In the genomic region with DNA sequence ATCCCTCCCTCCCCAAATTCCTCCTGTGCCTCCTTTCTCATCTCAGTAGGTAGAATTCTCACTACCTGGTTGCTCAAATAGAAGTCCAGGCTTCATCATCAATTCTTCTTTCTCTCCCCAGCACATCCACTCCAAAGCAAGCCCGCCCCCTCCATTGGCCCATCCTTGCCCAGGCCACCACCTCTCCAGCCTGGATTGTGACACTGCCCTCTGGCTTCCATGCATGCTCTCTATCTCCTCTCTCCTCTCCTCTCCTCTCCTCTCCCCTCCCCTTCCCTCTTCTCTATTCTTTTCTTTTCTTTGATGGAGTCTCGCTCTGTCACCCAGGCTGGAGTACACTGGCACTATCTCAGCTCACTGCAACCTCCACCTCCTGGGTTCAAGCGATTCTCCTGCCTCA, we compare ENCODE assay signal across 21 cellular contexts.
"Had no signal": no experiment of that assay in that cellular context is flagged by ENCODE, and none has a peak within 500 bp of the region (broad histone marks: within the 10 kb centered on the region; RNA-seq: fewer than 3 reads in every experiment).

No MANE protein-coding gene starts in this region.

- H3K36me3 ChIP-seq: esophagus muscularis mucosa, right atrium auricular region, thoracic aorta, upper lobe of right lung had no signal

- H3K9me3 Mint-ChIP-seq: activated naive CD8-positive, alpha-beta T cell treated with anti-CD3 and anti-CD28 coated beads for 36 hours; activated T-helper 1 cell treated with anti-CD3 and anti-CD28 coated beads, Interleukin-12 subunit alpha, Interleukin-12 subunit beta, Interleukin-2, Interleukin-4 antibody, amounts not matched to agents 30 ng/mL and 10 ng/mL and 1 ng/mL, durations not matched to agents 14 hours and 24 hours and 36 hours; nephron; T-helper 2 cell treated with Interferon-gamma antibody and Interleukin-4, amounts not matched to agents 5 μg/mL and 100 μg/mL, for 36 hours had no signal

- H3K4me1 ChIP-seq: esophagus muscularis mucosa, right atrium auricular region, upper lobe of right lung had no signal

- H3K9me3 ChIP-seq: body of pancreas, esophagus muscularis mucosa, right atrium auricular region, thoracic aorta, upper lobe of right lung had no signal

- H3K27ac Mint-ChIP-seq: activated naive CD8-positive, alpha-beta T cell treated with anti-CD3 and anti-CD28 coated beads for 36 hours; activated T-helper 1 cell treated with anti-CD3 and anti-CD28 coated beads, Interleukin-12 subunit alpha, Interleukin-12 subunit beta, Interleukin-2, Interleukin-4 antibody, amounts not matched to agents 30 ng/mL and 10 ng/mL and 1 ng/mL, durations not matched to agents 14 hours and 24 hours and 36 hours; nephron; progenitor cell of endocrine pancreas; T-helper 2 cell treated with Interferon-gamma antibody and Interleukin-4, amounts not matched to agents 5 μg/mL and 100 μg/mL, for 36 hours had no signal

- H3K36me3 Mint-ChIP-seq: activated naive CD8-positive, alpha-beta T cell treated with anti-CD3 and anti-CD28 coated beads for 36 hours had no signal

- H3K27me3 Mint-ChIP-seq: progenitor cell of endocrine pancreas had no signal

- ATAC-seq: body of pancreas, left ventricle myocardium superior, upper lobe of right lung had no signal

- DNase-seq: activated CD4-positive, CD25-positive, alpha-beta regulatory T cell treated with anti-CD3 and anti-CD28 coated beads, Interleukin-2, amount 50 U/mL, for 72 hours; activated naive CD8-positive, alpha-beta T cell treated with anti-CD3 and anti-CD28 coated beads for 36 hours; amygdala; body of pancreas; caudate nucleus; hippocampal formation; kidney glomerular epithelial cell; left ventricle myocardium superior; occipital lobe; small intestine; stimulated activated CD4-positive, alpha-beta T cell treated with anti-CD3 and anti-CD28 coated beads, Interleukin-4, amount 100 ng/mL, for 4 hours; stimulated activated CD8-positive, alpha-beta memory T cell treated with anti-CD3 and anti-CD28 coated beads, Interleukin-4, amount 100 ng/mL, for 48 hours; upper lobe of right lung had no signal

- H3K4me3 Mint-ChIP-seq: activated naive CD8-positive, alpha-beta T cell treated with anti-CD3 and anti-CD28 coated beads for 36 hours; activated T-helper 1 cell treated with anti-CD3 and anti-CD28 coated beads, Interleukin-12 subunit alpha, Interleukin-12 subunit beta, Interleukin-2, Interleukin-4 antibody, amounts not matched to agents 30 ng/mL and 10 ng/mL and 1 ng/mL, durations not matched to agents 14 hours and 24 hours and 36 hours; nephron; T-helper 2 cell treated with Interferon-gamma antibody and Interleukin-4, amounts not matched to agents 5 μg/mL and 100 μg/mL, for 36 hours had no signal

- H3K4me1 Mint-ChIP-seq: activated naive CD8-positive, alpha-beta T cell treated with anti-CD3 and anti-CD28 coated beads for 36 hours had no signal

- H3K27ac ChIP-seq: body of pancreas, coronary artery, esophagus muscularis mucosa, right atrium auricular region, thoracic aorta, upper lobe of right lung had no signal

- H3K4me3 ChIP-seq: body of pancreas, coronary artery, esophagus muscularis mucosa, right atrium auricular region, thoracic aorta, upper lobe of right lung had no signal

- H3K27me3 ChIP-seq: body of pancreas, esophagus muscularis mucosa, right atrium auricular region, upper lobe of right lung had no signal
